In genomic region chr11:106061936-106062591, GRCh38 we compare ENCODE assay signal across 16 cellular contexts. TPM values are rescaled to one million over a fixed set of nuclear protein-coding genes. Genes with fewer than 3 reads are reported as not detected.
DNase-seq lines count a peak whose midpoint lies in the region; ATAC-seq, FAIRE-seq and TF ChIP-seq lines count a peak whose summit lies in the region.
"Had no signal": no experiment of that assay in that cellular context is flagged by ENCODE, and none has a peak within 500 bp of the region (broad histone marks: within the 10 kb centered on the region; RNA-seq: fewer than 3 reads in every experiment).

No MANE protein-coding gene starts in this region.

- H2AFZ ChIP-seq in SK-N-SH (ENCODE audit: low read depth): no peak overlapping the region

- H3K27ac Mint-ChIP-seq in activated CD4-positive, alpha-beta memory T cell treated with anti-CD3 and anti-CD28 coated beads for 36 hours: peak overlapping the region; percentile 53
- H3K27ac Mint-ChIP-seq in WTC11: no peak overlapping the region; the same call in 1 of the 2 replicates

- no peak overlapping the region for H3K4me3 ChIP-seq in SK-N-SH (ENCODE audit: low read depth in 2 of 2, low read length in 1 of 2)
- H3K4me3 ChIP-seq: heart right ventricle, lower lobe of right lung had no signal

- H3K27ac ChIP-seq in SK-N-SH (ENCODE audit: low read depth in 2 of 2, low read length in 1 of 2): peak overlapping the region in 1 of 2 experiments; percentile 80; a peak in 1 of 4 replicates
- H3K27ac ChIP-seq: heart right ventricle, lower lobe of right lung had no signal

- TF ChIP-seq RAD21 in SK-N-SH (IDR thresholded peaks at IDR 0.05; ENCODE audit: low read length): no peak

- no peak for TF ChIP-seq POLR2A in GM12892 (IDR thresholded peaks at IDR 0.05; ENCODE audit: low read depth, low read length)

- H3K9me3 ChIP-seq in SK-N-SH: no peaks in the 10 kb centered on the region
- H3K9me3 ChIP-seq: heart right ventricle, lower lobe of right lung had no signal

- 92% methylated on average over 1 of the region's 1 CpG for WGBS in SK-N-SH (ENCODE audit: low lambda C conversion rate)

- TF ChIP-seq CTCF in SK-N-SH (IDR thresholded peaks at IDR 0.05) (no peak), WTC11 (IDR thresholded peaks at IDR 0.05) (no peak)

- H3K27me3 Mint-ChIP-seq in activated CD4-positive, alpha-beta memory T cell treated with anti-CD3 and anti-CD28 coated beads for 36 hours: no peaks in the 10 kb centered on the region
- H3K27me3 Mint-ChIP-seq in WTC11 (ENCODE audit: low read depth): no peaks in the 10 kb centered on the region
- H3K27me3 Mint-ChIP-seq: naive B cell had no signal

- no peak for TF ChIP-seq EP300 in SK-N-SH (IDR thresholded peaks at IDR 0.05; ENCODE audit: borderline replicate concordance in 1 of 2, low read depth in 1 of 2, low read length in 1 of 2)

- no peak overlapping the region for H3K4me3 Mint-ChIP-seq in activated CD4-positive, alpha-beta memory T cell treated with anti-CD3 and anti-CD28 coated beads for 36 hours
- no peak overlapping the region for H3K4me3 Mint-ChIP-seq in WTC11
- H3K4me3 Mint-ChIP-seq: naive B cell had no signal

- H3K9me2 ChIP-seq in SK-N-SH: no peaks in the 10 kb centered on the region

- CTCF ChIA-PET in activated CD4-positive, alpha-beta memory T cell treated with anti-CD3 and anti-CD28 coated beads for 36 hours (lab: Charles Lee): interaction anchor here (1.9 kb wide), 1 partner anchor 15 kb away, joined by 4 read pairs; the partner anchor contains the start of genes AASDHPPT and KBTBD3
- CTCF ChIA-PET in SK-N-SH (lab: Yijun Ruan, JAX) (no interaction called here), WTC11 (lab: Charles Lee) (no interaction called here)

- H3K4me1 ChIP-seq in SK-N-SH (ENCODE audit: control insufficient read depth in 1 of 2, insufficient read depth in 2 of 2, low read depth in 1 of 2, low read length in 1 of 2): no peaks in the 10 kb centered on the region; a peak in 1 of 4 replicates
- H3K4me1 ChIP-seq: heart right ventricle, lower lobe of right lung had no signal

- H3F3A ChIP-seq in SK-N-SH (replicated peaks; ENCODE audit: insufficient read depth): no peaks in the 10 kb centered on the region

- peak; percentile 57 for FAIRE-seq in GM12892 (lab: Jason Lieb, UNC)

- no peaks in the 10 kb centered on the region for H3K9me3 Mint-ChIP-seq in activated CD4-positive, alpha-beta memory T cell treated with anti-CD3 and anti-CD28 coated beads for 36 hours
- no peaks in the 10 kb centered on the region for H3K9me3 Mint-ChIP-seq in WTC11
- H3K9me3 Mint-ChIP-seq: naive B cell had no signal

- POLR2A ChIA-PET in activated CD4-positive, alpha-beta memory T cell treated with anti-CD3 and anti-CD28 coated beads for 36 hours (lab: Charles Lee): interaction anchor here (2.4 kb wide), 1 partner anchor 15 kb away, joined by 6 read pairs; the partner anchor contains the start of genes AASDHPPT and KBTBD3
- POLR2A ChIA-PET in SK-N-SH (lab: Yijun Ruan, JAX): no interaction called here
- POLR2A ChIA-PET in WTC11 (lab: Charles Lee): no interaction called here

- no peaks in the 10 kb centered on the region; the same call in 1 of the 2 replicates for H3K79me2 ChIP-seq in SK-N-SH (ENCODE audit: insufficient read depth)

- peak; percentile 52 for ATAC-seq in GM18867 (IDR thresholded peaks at IDR 0.05; ENCODE audit: unreplicated experiment)
- ATAC-seq in HG02571 (IDR thresholded peaks at IDR 0.05; ENCODE audit: unreplicated experiment): peak; percentile 48
- no peak for ATAC-seq in WTC11
- no peak for ATAC-seq in HG03135 (IDR thresholded peaks at IDR 0.05; ENCODE audit: unreplicated experiment)
- ATAC-seq: heart right ventricle, lower lobe of right lung, Panc1 had no signal

- H3K27me3 ChIP-seq in SK-N-SH (ENCODE audit: insufficient read depth): no peaks in the 10 kb centered on the region
- H3K27me3 ChIP-seq: heart right ventricle had no signal

- DNase-seq in GM12892 (ENCODE audit: insufficient read length): no peak
- no peak for DNase-seq in activated CD4-positive, alpha-beta memory T cell treated with anti-CD3 and anti-CD28 coated beads for 36 hours
- no peak for DNase-seq in SK-N-SH
- DNase-seq in WTC11 (ENCODE audit: low spot score): no peak
- DNase-seq: aorta; cerebellar nuclear complex; effector memory CD4-positive, alpha-beta T cell; heart right ventricle; lower lobe of right lung; naive B cell; NCI-H1417; NCI-H748 treated with DMSO at 0.1 percent for 48 hours had no signal

- no peaks in the 10 kb centered on the region for H4K20me1 ChIP-seq in SK-N-SH (ENCODE audit: insufficient read depth)

- no peaks in the 10 kb centered on the region for H3K36me3 ChIP-seq in SK-N-SH (replicated peaks in 1 of 2; ENCODE audit: control insufficient read depth in 1 of 2, insufficient read depth in 2 of 2, low read length in 1 of 2)

- H3K4me2 ChIP-seq in SK-N-SH: no peak overlapping the region

- peaks cover 12% of the 10 kb centered on the region for H3K36me3 Mint-ChIP-seq in activated CD4-positive, alpha-beta memory T cell treated with anti-CD3 and anti-CD28 coated beads for 36 hours
- H3K36me3 Mint-ChIP-seq in WTC11: peaks cover 5% of the 10 kb centered on the region

- no peak overlapping the region for H3K9ac ChIP-seq in SK-N-SH

- intact Hi-C loops in activated CD4-positive, alpha-beta memory T cell treated with anti-CD3 and anti-CD28 coated beads for 36 hours (cut with micrococcal nuclease): loop anchor here (1.0 kb wide), 3 partner anchors 15 to 40 kb away; partner anchors contain the start of genes AASDHPPT, KBTBD3 and MSANTD4

- peaks cover 18% of the 10 kb centered on the region for H3K4me1 Mint-ChIP-seq in activated CD4-positive, alpha-beta memory T cell treated with anti-CD3 and anti-CD28 coated beads for 36 hours (ENCODE audit: low read depth)
- peaks cover 13% of the 10 kb centered on the region for H3K4me1 Mint-ChIP-seq in WTC11

TF ChIP-seq in WTC11, 78 proteins besides CTCF, POLR2A, EP300 and RAD21 (continues in another document):
- TF ChIP-seq ZNF423 (CRISPR knock-in tag; IDR thresholded peaks at IDR 0.05): no peak
- TF ChIP-seq RELA (CRISPR knock-in tag; IDR thresholded peaks at IDR 0.05; ENCODE audit: borderline replicate concordance): no peak
- no peak for TF ChIP-seq AFF4 (CRISPR knock-in tag; IDR thresholded peaks at IDR 0.05; ENCODE audit: borderline replicate concordance)
- no peak for TF ChIP-seq JUN (CRISPR knock-in tag; IDR thresholded peaks at IDR 0.05)
- TF ChIP-seq ZNF263 (CRISPR knock-in tag; IDR thresholded peaks at IDR 0.05; ENCODE audit: low read depth): no peak
- no peak for TF ChIP-seq ZMAT4 (CRISPR knock-in tag; IDR thresholded peaks at IDR 0.05)
- TF ChIP-seq MXD4 (CRISPR knock-in tag; IDR thresholded peaks at IDR 0.05; ENCODE audit: borderline replicate concordance): no peak
- TF ChIP-seq PRRX2 (CRISPR knock-in tag; IDR thresholded peaks at IDR 0.05): no peak

RNA-seq across cellular contexts. Expression of gene KBTBD3, which starts 15.1 kb away (rescaled TPM):
- 6.1 TPM for polyA plus RNA-seq in GM12892 (2012; ENCODE audit: missing spikeins)
- total RNA-seq in activated CD4-positive, alpha-beta memory T cell treated with anti-CD3 and anti-CD28 coated beads for 36 hours: 1 to 10 TPM; 7.0 to 7.7 TPM
- polyA plus RNA-seq in SK-N-SH (2012; rRNA removed): 1.9 and 2.0 TPM in 2 replicates
- polyA plus RNA-seq in SK-N-SH (2012; cell fraction: cytosol; rRNA removed): 1.8 and 2.2 TPM in 2 replicates
- 0.67 and 1.7 TPM in 2 replicates for polyA plus RNA-seq in SK-N-SH (2012; cell fraction: nucleus; rRNA removed)
- 3.8 to 4.9 TPM (median 4.1 TPM) in 3 replicates for total RNA-seq in WTC11 (2021)

RNA-seq across cellular contexts. Expression of gene AASDHPPT, which starts 15.4 kb away (rescaled TPM):
- polyA plus RNA-seq in GM12892 (2012; ENCODE audit: missing spikeins): 30.6 TPM
- 10 to 100 TPM; 39.4 to 41.8 TPM for total RNA-seq in activated CD4-positive, alpha-beta memory T cell treated with anti-CD3 and anti-CD28 coated beads for 36 hours
- 17.3 and 19.1 TPM in 2 replicates for polyA plus RNA-seq in SK-N-SH (2012; rRNA removed)
- 23.2 and 29.3 TPM in 2 replicates for polyA plus RNA-seq in SK-N-SH (2012; cell fraction: cytosol; rRNA removed)
- polyA plus RNA-seq in SK-N-SH (2012; cell fraction: nucleus; rRNA removed): 10.4 and 11.8 TPM in 2 replicates
- 37.0 to 39.9 TPM (median 38.7 TPM) in 3 replicates for total RNA-seq in WTC11 (2021)

RNA-seq across cellular contexts. Expression of gene MSANTD4, which starts 40.0 kb away (rescaled TPM):
- polyA plus RNA-seq in GM12892 (2012; ENCODE audit: missing spikeins): 13.5 TPM
- 10 to 100 TPM; 11.4 to 13.1 TPM for total RNA-seq in activated CD4-positive, alpha-beta memory T cell treated with anti-CD3 and anti-CD28 coated beads for 36 hours
- 6.2 and 8.5 TPM in 2 replicates for polyA plus RNA-seq in SK-N-SH (2012; rRNA removed)
- polyA plus RNA-seq in SK-N-SH (2012; cell fraction: cytosol; rRNA removed): 11.3 and 14.3 TPM in 2 replicates
- 7.6 and 10.2 TPM in 2 replicates for polyA plus RNA-seq in SK-N-SH (2012; cell fraction: nucleus; rRNA removed)
- total RNA-seq in WTC11 (2021): 22.0 to 25.5 TPM (median 25.1 TPM) in 3 replicates

Comparison
In these comparisons a context has a peak if more than half of its experiments do, and no peak if none do; other contexts are left out.
1. ATAC-seq: peak in GM18867 (single experiment) and HG02571 (single experiment); none in WTC11 (single experiment) and HG03135 (single experiment).